1 cellular context compared by ENCODE assay signal in the genomic region with DNA sequence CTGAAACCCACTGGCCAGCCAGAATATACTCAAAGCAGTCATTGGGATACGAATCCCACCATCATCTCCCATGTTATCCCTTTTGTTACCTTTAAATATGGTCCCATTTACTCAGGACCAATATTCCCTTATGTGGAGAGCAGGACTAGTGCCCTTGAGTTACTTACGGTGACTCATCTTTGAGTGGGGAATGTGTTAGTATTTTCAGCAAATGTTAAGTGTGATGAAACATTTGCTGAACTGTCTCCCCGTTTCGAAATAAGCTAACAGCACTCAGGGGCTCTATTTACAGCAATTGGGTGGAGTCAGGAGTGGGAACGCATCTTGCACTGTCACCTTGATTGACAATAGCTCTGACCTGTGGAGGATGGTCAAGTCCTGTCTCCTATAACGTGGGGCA.
A peak's percentile ranks its signal among the peaks of the same experiment; 100 is the strongest.
TF ChIP-seq lines count a peak whose summit lies in the region.

No MANE protein-coding gene starts in this region.

TF ChIP-seq in K562, 482 proteins besides CTCF, POLR2A, EP300 and RAD21 (continued from another document):
- TF ChIP-seq RAD51 (IDR thresholded peaks at IDR 0.05; ENCODE audit: borderline replicate concordance, low read depth) (no peak), BHLHE40 (IDR thresholded peaks at IDR 0.05; ENCODE audit: low read length) (no peak), BCOR (IDR thresholded peaks at IDR 0.05) (no peak), ATF6 (CRISPR knock-in tag; IDR thresholded peaks at IDR 0.05) (no peak), NFE2L1 (tag; IDR thresholded peaks at IDR 0.05; ENCODE audit: borderline replicate concordance, low read depth) (no peak), TAF1 (IDR thresholded peaks at IDR 0.05; ENCODE audit: control insufficient read depth, extremely low read depth, insufficient read depth, low read length, severe bottlenecking) (no peak), SMARCC2 (IDR thresholded peaks at IDR 0.05; ENCODE audit: low read depth) (peak; percentile 12; the same call in 1 of the 2 replicates), NFATC3 (IDR thresholded peaks at IDR 0.05) (no peak), ZFX (CRISPR knock-in tag; IDR thresholded peaks at IDR 0.05) (no peak), NCOA4 (IDR thresholded peaks at IDR 0.05; ENCODE audit: partially characterized antibody) (no peak), NCOR1 (IDR thresholded peaks at IDR 0.05) (no peak), PKNOX1 (IDR thresholded peaks at IDR 0.05) (peak; percentile 92), NR4A1 (CRISPR knock-in tag; IDR thresholded peaks at IDR 0.05) (no peak), NR4A1 (tag; IDR thresholded peaks at IDR 0.05) (no peak), ATF1 (CRISPR knock-in tag; IDR thresholded peaks at IDR 0.05) (no peak), ATF1 (tag; IDR thresholded peaks at IDR 0.05) (0 out of 2 replicates have a peak, but pooled peaks have one; percentile 7), MCM3 (IDR thresholded peaks at IDR 0.05) (no peak), ZBTB7A (IDR thresholded peaks at IDR 0.05; ENCODE audit: borderline replicate concordance, control insufficient read depth, low read depth, low read length) (no peak), CEBPG (CRISPR knock-in tag; IDR thresholded peaks at IDR 0.05) (peak; percentile 54; the same call in 1 of the 2 replicates), CEBPG (tag; conservative IDR thresholded peaks at IDR 0.05 in 1 of 2, IDR thresholded peaks at IDR 0.05 in 1 of 2) (peak; percentile 85 to 93), HMG20B (CRISPR knock-in tag; IDR thresholded peaks at IDR 0.05) (no peak), ADNP (tag; IDR thresholded peaks at IDR 0.05) (no peak), KDM5B (IDR thresholded peaks at IDR 0.05; ENCODE audit: insufficient replicate concordance, low read depth, low read length) (no peak), PHF21A (IDR thresholded peaks at IDR 0.05; ENCODE audit: borderline replicate concordance, low read depth) (no peak)
- TF ChIP-seq, protein P1, sequence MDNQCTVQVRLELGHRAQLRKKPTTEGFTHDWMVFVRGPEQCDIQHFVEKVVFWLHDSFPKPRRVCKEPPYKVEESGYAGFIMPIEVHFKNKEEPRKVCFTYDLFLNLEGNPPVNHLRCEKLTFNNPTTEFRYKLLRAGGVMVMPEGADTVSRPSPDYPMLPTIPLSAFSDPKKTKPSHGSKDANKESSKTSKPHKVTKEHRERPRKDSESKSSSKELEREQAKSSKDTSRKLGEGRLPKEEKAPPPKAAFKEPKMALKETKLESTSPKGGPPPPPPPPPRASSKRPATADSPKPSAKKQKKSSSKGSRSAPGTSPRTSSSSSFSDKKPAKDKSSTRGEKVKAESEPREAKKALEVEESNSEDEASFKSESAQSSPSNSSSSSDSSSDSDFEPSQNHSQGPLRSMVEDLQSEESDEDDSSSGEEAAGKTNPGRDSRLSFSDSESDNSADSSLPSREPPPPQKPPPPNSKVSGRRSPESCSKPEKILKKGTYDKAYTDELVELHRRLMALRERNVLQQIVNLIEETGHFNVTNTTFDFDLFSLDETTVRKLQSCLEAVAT (IDR thresholded peaks at IDR 0.05): no peak
- TF ChIP-seq, protein P2, sequence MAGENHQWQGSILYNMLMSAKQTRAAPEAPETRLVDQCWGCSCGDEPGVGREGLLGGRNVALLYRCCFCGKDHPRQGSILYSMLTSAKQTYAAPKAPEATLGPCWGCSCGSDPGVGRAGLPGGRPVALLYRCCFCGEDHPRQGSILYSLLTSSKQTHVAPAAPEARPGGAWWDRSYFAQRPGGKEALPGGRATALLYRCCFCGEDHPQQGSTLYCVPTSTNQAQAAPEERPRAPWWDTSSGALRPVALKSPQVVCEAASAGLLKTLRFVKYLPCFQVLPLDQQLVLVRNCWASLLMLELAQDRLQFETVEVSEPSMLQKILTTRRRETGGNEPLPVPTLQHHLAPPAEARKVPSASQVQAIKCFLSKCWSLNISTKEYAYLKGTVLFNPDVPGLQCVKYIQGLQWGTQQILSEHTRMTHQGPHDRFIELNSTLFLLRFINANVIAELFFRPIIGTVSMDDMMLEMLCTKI (IDR thresholded peaks at IDR 0.05; ENCODE audit: partially characterized antibody): no peak
- TF ChIP-seq, protein P3, sequence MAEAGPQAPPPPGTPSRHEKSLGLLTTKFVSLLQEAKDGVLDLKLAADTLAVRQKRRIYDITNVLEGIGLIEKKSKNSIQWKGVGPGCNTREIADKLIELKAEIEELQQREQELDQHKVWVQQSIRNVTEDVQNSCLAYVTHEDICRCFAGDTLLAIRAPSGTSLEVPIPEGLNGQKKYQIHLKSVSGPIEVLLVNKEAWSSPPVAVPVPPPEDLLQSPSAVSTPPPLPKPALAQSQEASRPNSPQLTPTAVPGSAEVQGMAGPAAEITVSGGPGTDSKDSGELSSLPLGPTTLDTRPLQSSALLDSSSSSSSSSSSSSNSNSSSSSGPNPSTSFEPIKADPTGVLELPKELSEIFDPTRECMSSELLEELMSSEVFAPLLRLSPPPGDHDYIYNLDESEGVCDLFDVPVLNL (CRISPR knock-in tag; IDR thresholded peaks at IDR 0.05; ENCODE audit: low read depth): no peak
